ENCODE assay signal across 5 cellular contexts in the genomic region with DNA sequence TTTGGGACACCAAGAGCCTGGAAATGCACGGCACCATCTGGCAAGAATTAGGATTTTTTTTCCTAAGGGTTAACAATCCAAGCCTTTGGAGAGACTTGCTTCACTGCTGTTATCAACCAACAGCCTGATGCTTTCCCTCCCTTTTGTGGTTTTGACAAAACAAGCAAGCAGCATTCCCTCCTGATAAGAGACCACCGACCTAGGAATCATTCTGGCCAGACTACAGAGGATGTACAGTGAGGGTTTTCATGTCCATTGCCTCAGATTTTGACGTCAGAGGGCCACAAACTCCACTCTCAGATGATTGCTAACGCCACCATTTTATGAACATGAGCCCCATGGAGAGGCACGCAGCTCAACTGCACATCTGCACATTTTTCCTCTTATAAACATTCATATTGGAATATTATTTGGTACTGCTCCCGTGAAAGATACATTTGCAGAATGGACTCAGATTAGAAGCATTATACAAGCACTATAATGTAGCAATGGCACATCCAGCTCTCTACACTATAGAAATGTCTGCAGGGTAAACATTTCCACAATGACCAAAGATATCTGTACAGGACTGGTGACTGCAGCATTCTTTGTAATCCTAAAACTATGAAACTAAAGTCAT. TPM values are rescaled to one million over a fixed set of nuclear protein-coding genes. Genes with fewer than 3 reads are reported as not detected.
"Had no signal": no experiment of that assay in that cellular context is flagged by ENCODE, and none has a peak within 500 bp of the region (broad histone marks: within the 10 kb centered on the region; RNA-seq: fewer than 3 reads in every experiment).

No MANE protein-coding gene starts in this region.

RNA-seq across cellular contexts. Expression of gene RNU1-1, which starts 5.4 kb away (rescaled TPM):
- polyA plus RNA-seq: esophagus, psoas muscle, right cardiac atrium, sigmoid colon, spleen had no signal
